In the genomic region with DNA sequence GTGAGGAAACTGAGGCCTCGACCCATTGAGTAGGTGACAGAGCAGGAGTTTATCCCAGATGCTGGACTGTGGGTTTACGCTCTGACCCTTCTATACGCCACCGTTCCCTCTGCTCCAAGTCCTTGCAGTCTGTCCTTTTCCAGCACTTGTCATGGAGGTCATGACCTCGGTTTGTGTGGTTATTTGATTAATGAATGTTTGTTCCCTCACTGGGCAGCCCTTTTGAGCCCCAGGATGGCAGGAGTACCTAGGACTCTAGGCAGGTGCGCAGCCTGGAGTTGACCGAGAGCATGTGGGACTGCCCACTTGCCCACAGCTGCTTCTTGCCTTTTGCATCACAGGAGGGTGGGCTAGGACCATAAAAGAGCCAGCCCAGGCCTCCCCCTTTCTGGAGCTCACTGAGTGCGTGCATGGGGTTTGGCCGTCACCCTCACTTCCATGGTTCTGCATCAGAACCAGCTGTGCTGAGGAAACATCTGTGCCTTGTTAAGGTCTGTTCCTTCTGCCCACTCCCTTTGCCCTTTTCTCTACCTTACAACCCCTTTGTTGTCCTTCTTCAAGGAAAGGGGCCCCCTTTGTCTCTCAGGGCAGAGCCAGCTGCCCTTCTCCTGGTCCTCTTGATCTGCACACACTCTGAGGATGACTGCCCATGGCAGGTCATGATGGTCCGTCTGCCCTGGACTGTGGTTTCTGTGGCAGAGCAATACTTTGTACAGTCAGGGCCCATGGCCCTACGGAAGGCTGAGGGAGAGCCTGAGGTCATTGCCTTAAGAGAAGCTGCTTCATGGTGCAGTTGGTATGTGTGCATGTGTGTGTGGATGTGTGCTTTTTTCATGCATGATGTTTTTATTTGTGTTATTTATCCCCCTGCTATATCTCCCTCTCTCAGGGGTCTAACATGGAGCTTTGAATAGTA, we compare ENCODE assay signal across 1 cellular context.
A peak's percentile ranks its signal among the peaks of the same experiment; 100 is the strongest.
TF ChIP-seq lines count a peak whose summit lies in the region.

No MANE protein-coding gene starts in this region.

TF ChIP-seq in GM12878, 131 proteins besides CTCF, POLR2A, EP300 and RAD21 (continued from another document):
- TF ChIP-seq NR2F1 (conservative IDR thresholded peaks at IDR 0.05), result peak; percentile 33; the same call in 1 of the 2 replicates
